ENCODE assay signal across 25 cellular contexts in the genomic region with DNA sequence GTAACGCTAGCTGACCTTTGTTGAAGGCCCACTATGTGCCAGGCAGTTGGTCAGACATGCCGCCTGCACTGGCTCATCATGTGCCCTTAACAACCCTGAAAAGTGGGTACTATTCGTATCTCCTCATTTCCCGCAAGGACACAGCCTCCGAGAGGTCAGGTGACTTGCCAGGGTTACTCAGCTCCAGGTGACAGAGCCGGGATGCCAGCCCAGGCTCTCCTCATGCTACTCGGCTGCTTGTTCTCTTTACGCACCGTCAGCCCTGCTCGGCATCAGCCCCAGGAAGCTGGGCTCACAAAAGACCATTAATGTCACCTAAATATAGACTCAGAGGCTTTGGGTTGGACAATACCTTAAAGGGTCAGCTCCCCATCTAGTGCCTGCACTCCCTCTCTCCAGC. TPM values are rescaled to one million over a fixed set of nuclear protein-coding genes. Genes with fewer than 3 reads are reported as not detected.
"Had no signal": no experiment of that assay in that cellular context is flagged by ENCODE, and none has a peak within 500 bp of the region (broad histone marks: within the 10 kb centered on the region; RNA-seq: fewer than 3 reads in every experiment).

No MANE protein-coding gene starts in this region.

- H3K4me1 ChIP-seq: SJCRH30 had no signal

- H3K4me2 ChIP-seq: SK-N-SH had no signal

- DNase-seq: activated CD4-positive, alpha-beta T cell treated with anti-CD3 and anti-CD28 coated beads for 36 hours; activated CD4-positive, alpha-beta T cell treated with anti-CD3 and anti-CD28 coated beads, Interleukin-2, amount 50 U/mL, for 1 hour; activated CD8-positive, alpha-beta memory T cell treated with anti-CD3 and anti-CD28 coated beads, Interleukin-2, amount 50 U/mL, for 4 hours; activated CD8-positive, alpha-beta T cell treated with anti-CD3 and anti-CD28 coated beads for 36 hours; activated gamma-delta T cell treated with Interleukin-2 at 50 U/mL for 16 hours; activated naive CD4-positive, alpha-beta T cell treated with anti-CD3 and anti-CD28 coated beads, Interleukin-2, amount 10 ng/mL, durations not matched to agents 7 days and 5 days; activated naive CD8-positive, alpha-beta T cell treated with anti-CD3 and anti-CD28 coated beads for 36 hours; activated T-cell treated with anti-CD3 and anti-CD28 coated beads, Interleukin-2, amount 50 U/mL, for 72 hours; brain microvascular endothelial cell; NCI-H1092; NCI-H1417; NCI-H1930; NCI-H2171; NCI-H2227 treated with DMSO at 0.1 percent for 48 hours; NCI-H446 treated with DMSO at 0.1 percent for 48 hours; NCI-H524 treated with DMSO at 0.1 percent for 48 hours; NCI-H748 treated with DMSO at 0.1 percent for 48 hours; SJCRH30; T-helper 1 cell; WERI-Rb-1 had no signal

- ATAC-seq: activated CD4-positive, alpha-beta T cell treated with anti-CD3 and anti-CD28 coated beads for 36 hours; activated CD8-positive, alpha-beta T cell treated with anti-CD3 and anti-CD28 coated beads for 36 hours; activated T-cell treated with anti-CD3 and anti-CD28 coated beads, Interleukin-2, amount 50 U/mL, for 72 hours had no signal

- H3K4me3 ChIP-seq: cardiac muscle cell, SJCRH30 had no signal

- H3K9ac ChIP-seq: SK-N-SH had no signal

- H3K9me3 ChIP-seq: SJCRH30, SK-N-SH had no signal

- H3K27me3 ChIP-seq: cardiac muscle cell had no signal

- H3K27ac ChIP-seq: brain microvascular endothelial cell, cardiac muscle cell, SJCRH30, WERI-Rb-1 had no signal

- H3K36me3 ChIP-seq: brain microvascular endothelial cell, cardiac muscle cell, SJCRH30, WERI-Rb-1 had no signal

RNA-seq across cellular contexts. Expression of a gene that starts 29.0 kb away (rescaled TPM):
- total RNA-seq: activated CD4-positive, alpha-beta T cell treated with anti-CD3 and anti-CD28 coated beads for 36 hours; activated CD8-positive, alpha-beta T cell treated with anti-CD3 and anti-CD28 coated beads for 36 hours; activated naive CD8-positive, alpha-beta T cell treated with anti-CD3 and anti-CD28 coated beads for 36 hours; activated T-helper 2 cell treated with anti-CD3 and anti-CD28 coated beads, Interferon-gamma antibody, Interleukin-2, Interleukin-4, amounts not matched to agents 10 μg/mL and 5 μg/mL and 100 μg/mL, durations not matched to agents 14 hours and 24 hours and 36 hours; RPMI7951; SJCRH30; T-helper 2 cell treated with Interferon-gamma antibody and Interleukin-4, amounts not matched to agents 100 ng/mL and 5 ng/mL, for 36 hours had no signal
- polyA plus RNA-seq: cardiac muscle cell had no signal
